ENCODE assay signal across 7 cellular contexts in genomic region chr2:6896930-6897759, GRCh38. TPM values are rescaled to one million over a fixed set of nuclear protein-coding genes. Genes with fewer than 3 reads are reported as not detected.
A peak's percentile ranks its signal among the peaks of the same experiment; 100 is the strongest.
DNase-seq lines count a peak whose midpoint lies in the region; ATAC-seq and TF ChIP-seq lines count a peak whose summit lies in the region.

No MANE protein-coding gene starts in this region.

- no peak overlapping the region for H3K27ac Mint-ChIP-seq in mesothelial cell of epicardium

- TF ChIP-seq CTCF in coronary artery (IDR thresholded peaks at IDR 0.05) (peak; percentile 52), mesothelial cell of epicardium (IDR thresholded peaks at IDR 0.05; ENCODE audit: unreplicated experiment) (peak; percentile 69)

- peak overlapping the region; percentile 13 to 71 for H3K27ac ChIP-seq in coronary artery

- no peak overlapping the region for H3K4me3 ChIP-seq in coronary artery

- H3K36me3 Mint-ChIP-seq in mesothelial cell of epicardium: no peaks in the 10 kb centered on the region

- DNase-seq in GDM1 (lab: John Stamatoyannopoulos, UW) (peak; percentile 7), OCI-M2 (lab: John Stamatoyannopoulos, UW; ENCODE audit: unreplicated experiment) (peak; percentile 16), coronary artery (ENCODE audit: low spot score) (no peak), mesothelial cell of epicardium (ENCODE audit: low spot score in 2 of 2, unreplicated experiment in 2 of 2) (no peak), mesenteric fat pad (ENCODE audit: low spot score) (no peak)
- DNase-seq in NK-92 treated with Interleukin-12 subunit alpha and Interleukin-12 subunit beta, amount 100 ng/mL, for 24 hours (lab: John Stamatoyannopoulos, UW): no peak

- H3K4me3 Mint-ChIP-seq in mesothelial cell of epicardium: no peak overlapping the region

- peak; percentile 51 for ATAC-seq in HG02852 (IDR thresholded peaks at IDR 0.05; ENCODE audit: unreplicated experiment)

- H3K9me3 Mint-ChIP-seq in mesothelial cell of epicardium: peaks cover 12% of the 10 kb centered on the region

- H3K27me3 Mint-ChIP-seq in mesothelial cell of epicardium (ENCODE audit: low read depth): peaks cover 13% of the 10 kb centered on the region

- H3K4me1 Mint-ChIP-seq in mesothelial cell of epicardium: no peaks in the 10 kb centered on the region

RNA-seq across cellular contexts. Expression of gene RSAD2, which starts 19.6 kb away (rescaled TPM):
- total RNA-seq in mesothelial cell of epicardium (3.7 to 4.4 TPM (median 4.3 TPM) in 3 replicates), mesenteric fat pad (5.2 TPM)

RNA-seq across cellular contexts. Expression of gene RNF144A, which starts 20.1 kb away (rescaled TPM):
- total RNA-seq in mesothelial cell of epicardium: 52.3 to 54.4 TPM (median 52.8 TPM) in 3 replicates
- 22.2 TPM for total RNA-seq in mesenteric fat pad

RNA-seq across cellular contexts. Expression of gene CMPK2, which starts 31.4 kb away (rescaled TPM):
- total RNA-seq in mesothelial cell of epicardium (4.0 to 4.5 TPM (median 4.0 TPM) in 3 replicates), mesenteric fat pad (8.7 TPM)

Comparison
In these comparisons a context has a peak if more than half of its experiments do, and no peak if none do; other contexts are left out.
1. DNase-seq: peak in GDM1 (single experiment) and OCI-M2 (single experiment); none in coronary artery (single experiment), mesothelial cell of epicardium (0 of 2), NK-92 treated with Interleukin-12 subunit alpha and Interleukin-12 subunit beta, amount 100 ng/mL, for 24 hours (single experiment) and mesenteric fat pad (single experiment).